Comparison of ENCODE assay signal across 1 cellular context in genomic region chr20:38447251-38447661, GRCh38.
TF ChIP-seq lines count a peak whose summit lies in the region.

No MANE protein-coding gene starts in this region.

TF ChIP-seq in IMR-90, 13 proteins besides CTCF, POLR2A, EP300 and RAD21:
- no peak for TF ChIP-seq RFX5 (IDR thresholded peaks at IDR 0.05; ENCODE audit: low read depth, low read length)
- TF ChIP-seq NFE2L2 (IDR thresholded peaks at IDR 0.05; ENCODE audit: low read depth, low read length): no peak
- no peak for TF ChIP-seq BHLHE40 (IDR thresholded peaks at IDR 0.05; ENCODE audit: low read depth, low read length)
- no peak for TF ChIP-seq SMC3 (IDR thresholded peaks at IDR 0.05; ENCODE audit: low read depth, low read length)
- TF ChIP-seq, protein P1, sequence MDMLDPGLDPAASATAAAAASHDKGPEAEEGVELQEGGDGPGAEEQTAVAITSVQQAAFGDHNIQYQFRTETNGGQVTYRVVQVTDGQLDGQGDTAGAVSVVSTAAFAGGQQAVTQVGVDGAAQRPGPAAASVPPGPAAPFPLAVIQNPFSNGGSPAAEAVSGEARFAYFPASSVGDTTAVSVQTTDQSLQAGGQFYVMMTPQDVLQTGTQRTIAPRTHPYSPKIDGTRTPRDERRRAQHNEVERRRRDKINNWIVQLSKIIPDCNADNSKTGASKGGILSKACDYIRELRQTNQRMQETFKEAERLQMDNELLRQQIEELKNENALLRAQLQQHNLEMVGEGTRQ (IDR thresholded peaks at IDR 0.05; ENCODE audit: low read depth, low read length): no peak
- TF ChIP-seq CEBPB (IDR thresholded peaks at IDR 0.05; ENCODE audit: low read depth, low read length): no peak
- TF ChIP-seq, protein P2, sequence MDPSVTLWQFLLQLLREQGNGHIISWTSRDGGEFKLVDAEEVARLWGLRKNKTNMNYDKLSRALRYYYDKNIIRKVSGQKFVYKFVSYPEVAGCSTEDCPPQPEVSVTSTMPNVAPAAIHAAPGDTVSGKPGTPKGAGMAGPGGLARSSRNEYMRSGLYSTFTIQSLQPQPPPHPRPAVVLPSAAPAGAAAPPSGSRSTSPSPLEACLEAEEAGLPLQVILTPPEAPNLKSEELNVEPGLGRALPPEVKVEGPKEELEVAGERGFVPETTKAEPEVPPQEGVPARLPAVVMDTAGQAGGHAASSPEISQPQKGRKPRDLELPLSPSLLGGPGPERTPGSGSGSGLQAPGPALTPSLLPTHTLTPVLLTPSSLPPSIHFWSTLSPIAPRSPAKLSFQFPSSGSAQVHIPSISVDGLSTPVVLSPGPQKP (IDR thresholded peaks at IDR 0.05; ENCODE audit: borderline replicate concordance, low read depth, low read length): no peak
- TF ChIP-seq MAZ (IDR thresholded peaks at IDR 0.05; ENCODE audit: borderline replicate concordance, low read depth, low read length): no peak
- no peak for TF ChIP-seq FOS (IDR thresholded peaks at IDR 0.05; ENCODE audit: low read depth, low read length)
- TF ChIP-seq RCOR1 (IDR thresholded peaks at IDR 0.05; ENCODE audit: insufficient replicate concordance, low read length): no peak
- TF ChIP-seq MAFK (IDR thresholded peaks at IDR 0.05; ENCODE audit: low read depth, low read length): no peak
- no peak for TF ChIP-seq CHD1 (IDR thresholded peaks at IDR 0.05; ENCODE audit: low read depth, low read length)
- TF ChIP-seq MXI1 (IDR thresholded peaks at IDR 0.05; ENCODE audit: borderline replicate concordance, low read depth, low read length): no peak
